Comparison of ENCODE assay signal across 26 cellular contexts in genomic region chr1:193552274-193552673, GRCh38.
"Had no signal": no experiment of that assay in that cellular context is flagged by ENCODE, and none has a peak within 500 bp of the region (broad histone marks: within the 10 kb centered on the region; RNA-seq: fewer than 3 reads in every experiment).

No MANE protein-coding gene starts in this region.

- H3K4me3 ChIP-seq: colonic mucosa, esophagus squamous epithelium, gastrocnemius medialis, heart right ventricle, left ventricle myocardium inferior, lower lobe of right lung, mucosa of descending colon had no signal

- H3K27me3 ChIP-seq: colonic mucosa, esophagus squamous epithelium, gastrocnemius medialis, heart right ventricle had no signal

- H3K27me3 Mint-ChIP-seq: dendritic cell treated with granulocyte-macrophage colony-stimulating factor and Interleukin-4, amounts not matched to agents 40 ng/mL and 50 ng/mL, for 4 days; effector memory CD8-positive, alpha-beta T cell had no signal

- FAIRE-seq: endometrium, islet of Langerhans, keratinocyte had no signal

- H3K27ac ChIP-seq: colonic mucosa, epithelial cell of prostate, esophagus squamous epithelium, gastrocnemius medialis, heart right ventricle, left ventricle myocardium inferior, lower lobe of right lung had no signal

- H3K9me3 Mint-ChIP-seq: dendritic cell treated with granulocyte-macrophage colony-stimulating factor and Interleukin-4, amounts not matched to agents 40 ng/mL and 50 ng/mL, for 4 days; endodermal cell had no signal

- ATAC-seq: effector memory CD8-positive, alpha-beta T cell; esophagus mucosa; gastrocnemius medialis; left cardiac atrium; lower lobe of right lung; mucosa of descending colon had no signal

- H3K4me1 Mint-ChIP-seq: endodermal cell, mesothelial cell of epicardium had no signal

- H3K36me3 ChIP-seq: colonic mucosa, esophagus squamous epithelium, gastrocnemius medialis, heart right ventricle, left ventricle myocardium inferior, lower lobe of right lung had no signal

- H3K9me3 ChIP-seq: colonic mucosa, esophagus squamous epithelium, gastrocnemius medialis, left ventricle myocardium inferior, lower lobe of right lung, mucosa of descending colon had no signal

- H3K36me3 Mint-ChIP-seq: mesothelial cell of epicardium had no signal

- H3K4me1 ChIP-seq: esophagus squamous epithelium, gastrocnemius medialis, heart right ventricle, left ventricle myocardium inferior, lower lobe of right lung had no signal

- H3K27ac Mint-ChIP-seq: dendritic cell treated with granulocyte-macrophage colony-stimulating factor and Interleukin-4, amounts not matched to agents 40 ng/mL and 50 ng/mL, for 4 days; effector memory CD8-positive, alpha-beta T cell; endodermal cell; mesothelial cell of epicardium had no signal

- H3K4me3 Mint-ChIP-seq: dendritic cell treated with granulocyte-macrophage colony-stimulating factor and Interleukin-4, amounts not matched to agents 40 ng/mL and 50 ng/mL, for 4 days; effector memory CD8-positive, alpha-beta T cell; endodermal cell; mesothelial cell of epicardium had no signal

- DNase-seq: colonic mucosa; cortex of kidney; effector CD8-positive, alpha-beta T cell; effector memory CD8-positive, alpha-beta T cell; endodermal cell; erythroblast; esophagus squamous epithelium; foreskin fibroblast; foreskin melanocyte; gastrocnemius medialis; glutamatergic neuron; head of caudate nucleus; heart right ventricle; hippocampal formation; left cardiac atrium; left ventricle myocardium inferior; lower lobe of right lung; mesenchymal stem cell; mucosa of descending colon had no signal
